Comparison of ENCODE assay signal across 7 cellular contexts in the genomic region with DNA sequence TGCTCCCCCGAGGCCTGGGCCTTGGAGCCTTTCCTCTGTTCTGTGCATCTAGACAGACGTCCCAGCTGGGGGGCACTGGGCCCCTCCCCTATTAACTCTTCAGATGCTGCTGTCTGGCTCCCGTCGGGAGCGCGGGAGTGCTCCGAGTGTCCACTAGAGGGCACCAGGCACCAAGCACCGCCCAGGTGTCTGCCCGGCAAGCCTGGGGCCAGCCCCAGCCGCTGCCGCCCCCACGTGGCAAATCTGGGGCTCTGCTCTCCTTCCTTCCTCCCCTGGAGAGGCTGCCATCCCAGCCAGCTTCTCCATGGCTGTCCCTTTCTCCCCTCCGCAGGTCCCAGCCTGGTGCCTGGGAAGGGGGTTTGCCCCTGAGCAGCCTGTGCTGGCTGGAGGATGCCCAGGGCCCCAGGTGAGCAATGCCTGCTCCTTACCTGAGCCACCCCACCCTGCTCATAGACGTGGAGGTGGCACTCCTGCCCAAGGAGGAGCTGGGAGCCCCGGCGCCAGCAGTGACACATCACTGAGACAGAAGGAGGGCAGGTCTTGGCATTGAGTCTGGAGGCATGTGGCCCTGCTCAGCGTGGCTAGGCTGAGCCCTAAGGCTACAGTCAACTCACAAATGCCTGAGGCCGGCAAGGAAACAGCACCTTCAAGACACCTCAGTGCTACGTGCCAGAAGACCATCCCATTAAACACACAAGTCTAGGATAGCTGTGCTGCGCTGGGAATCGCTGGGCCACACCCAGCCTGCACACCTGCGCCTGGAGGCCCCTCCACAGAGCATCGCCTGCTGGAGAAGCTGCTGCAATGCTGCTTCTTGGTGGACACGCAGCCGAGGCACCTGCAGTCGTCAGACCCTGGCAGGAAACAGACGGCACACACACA. TPM values are rescaled to one million over a fixed set of nuclear protein-coding genes. Genes with fewer than 3 reads are reported as not detected.
A peak's percentile ranks its signal among the peaks of the same experiment; 100 is the strongest.
DNase-seq lines count a peak whose midpoint lies in the region; ATAC-seq and TF ChIP-seq lines count a peak whose summit lies in the region.

No MANE protein-coding gene starts in this region.

- H3K36me3 ChIP-seq in left lung: no peaks in the 10 kb centered on the region

- no peaks in the 10 kb centered on the region for H3K9me3 ChIP-seq in left lung

- intact Hi-C loops in left lung (cut with DNase I): loop anchor here in 1 of 2 donors (10.0 kb wide), 1 partner anchor 174 kb away; no protein-coding TSS in a partner anchor

- no peak for TF ChIP-seq POLR2A in GM18505 (IDR thresholded peaks at IDR 0.05; ENCODE audit: borderline replicate concordance, extremely low read depth, insufficient read depth, insufficient read length)

- ATAC-seq in GM18505 (IDR thresholded peaks at IDR 0.05; ENCODE audit: unreplicated experiment) (peak; percentile 66), HG03442 (IDR thresholded peaks at IDR 0.05; ENCODE audit: unreplicated experiment) (peak; percentile 50), left lung (peak; percentile 91)

- no peaks in the 10 kb centered on the region for H3K27me3 ChIP-seq in left lung

- TF ChIP-seq CTCF in choroid plexus epithelial cell (conservative IDR thresholded peaks at IDR 0.05; ENCODE audit: low read depth, low read length) (peak; percentile 98), left lung (IDR thresholded peaks at IDR 0.05) (peak; percentile 99 to 100)

- peaks cover 6 to 54% of the 10 kb centered on the region in 2 donors for H3K4me1 ChIP-seq in left lung

- DNase-seq in NCI-H69 (lab: John Stamatoyannopoulos, UW) (peak; percentile 90), choroid plexus epithelial cell (ENCODE audit: low read depth) (peak; percentile 91), left lung (peak; percentile 91 to 99)
- peak; percentile 92 for DNase-seq in activated CD4-positive, alpha-beta T cell treated with anti-CD3 and anti-CD28 coated beads for 48 hours
- peak; percentile 85 for DNase-seq in stimulated activated CD4-positive, alpha-beta T cell treated with anti-CD3 and anti-CD28 coated beads, Interleukin-4, amount 100 ng/mL, for 1 hour

- peak overlapping the region; percentile 33 for H3K4me3 ChIP-seq in choroid plexus epithelial cell (ENCODE audit: low read depth, low read length)
- no peak overlapping the region for H3K4me3 ChIP-seq in left lung

- peak overlapping the region in 1 of 2 donors; percentile 34 for H3K27ac ChIP-seq in left lung

RNA-seq across cellular contexts. Expression of a gene that starts 19.7 kb away (rescaled TPM):
- total RNA-seq in left lung: not detected

RNA-seq across cellular contexts. Expression of a gene that starts 37.1 kb away (rescaled TPM):
- 10 to 100 TPM in 1 of 2 donors, 1 to 10 TPM in 1; 4.8 to 12.1 TPM for total RNA-seq in left lung
